ENCODE assay signal across 34 cellular contexts in genomic region chr13:29067306-29067945, GRCh38.
"Had no signal": no experiment of that assay in that cellular context is flagged by ENCODE, and none has a peak within 500 bp of the region (broad histone marks: within the 10 kb centered on the region; RNA-seq: fewer than 3 reads in every experiment).

No MANE protein-coding gene starts in this region.

- H3K36me3 Mint-ChIP-seq: activated naive CD4-positive, alpha-beta T cell treated with anti-CD3 and anti-CD28 coated beads, Interleukin-2, amount 50 U/mL, for 24 hours; activated naive CD8-positive, alpha-beta T cell treated with anti-CD3 and anti-CD28 coated beads, Interleukin-2, amount 10 ng/mL, durations not matched to agents 7 days and 5 days had no signal

- H3K9me3 ChIP-seq: ascending aorta, MG63, SJCRH30 had no signal

- H3K4me3 Mint-ChIP-seq: activated CD8-positive, alpha-beta T cell treated with anti-CD3 and anti-CD28 coated beads for 36 hours; activated naive CD4-positive, alpha-beta T cell treated with anti-CD3 and anti-CD28 coated beads, Interleukin-2, amount 50 U/mL, for 24 hours; activated naive CD8-positive, alpha-beta T cell treated with anti-CD3 and anti-CD28 coated beads, Interleukin-2, amount 10 ng/mL, durations not matched to agents 7 days and 5 days; activated T-cell treated with anti-CD3 and anti-CD28 coated beads, Interleukin-2, amount 50 U/mL, for 72 hours had no signal

- H3K27me3 ChIP-seq: ascending aorta, MG63, SJCRH30 had no signal

- DNase-seq: activated CD4-positive, alpha-beta T cell treated with anti-CD3 and anti-CD28 coated beads for 1 hour; activated CD4-positive, alpha-beta T cell treated with anti-CD3 and anti-CD28 coated beads for 48 hours; activated CD4-positive, CD25-positive, alpha-beta regulatory T cell; activated CD8-positive, alpha-beta T cell treated with anti-CD3 and anti-CD28 coated beads for 36 hours; activated gamma-delta T cell; activated naive CD4-positive, alpha-beta T cell treated with Interleukin-2 at 50 U/mL for 16 hours; activated naive CD8-positive, alpha-beta T cell treated with anti-CD3 and anti-CD28 coated beads, Interleukin-2, amount 10 ng/mL, durations not matched to agents 7 days and 5 days; activated T-cell treated with anti-CD3 and anti-CD28 coated beads, Interleukin-2, amount 50 U/mL, for 1 hour; activated T-cell treated with anti-CD3 and anti-CD28 coated beads, Interleukin-2, amount 50 U/mL, for 72 hours; amygdala; cerebellar nuclear complex; Kasumi-1; KG1; MG63; NCI-H1092 treated with DMSO at 0.1 percent for 48 hours; NCI-H1417; NCI-H146; NCI-H187; NCI-H2029 treated with DMSO at 0.1 percent for 48 hours; NCI-H2107; NCI-H2171; NCI-H510A; NCI-H526; NCI-H748 treated with DMSO at 0.1 percent for 48 hours; NK-92 treated with Interleukin-12 subunit alpha and Interleukin-12 subunit beta, amount 100 ng/mL, for 24 hours; OCI-M1; SHP77; SJCRH30; T1000; WERI-Rb-1 had no signal

- H3K27ac Mint-ChIP-seq: activated CD8-positive, alpha-beta T cell treated with anti-CD3 and anti-CD28 coated beads for 36 hours; activated naive CD4-positive, alpha-beta T cell treated with anti-CD3 and anti-CD28 coated beads, Interleukin-2, amount 50 U/mL, for 24 hours; activated naive CD8-positive, alpha-beta T cell treated with anti-CD3 and anti-CD28 coated beads, Interleukin-2, amount 10 ng/mL, durations not matched to agents 7 days and 5 days; activated T-cell treated with anti-CD3 and anti-CD28 coated beads, Interleukin-2, amount 50 U/mL, for 72 hours; activated T-helper 2 cell treated with anti-CD3 and anti-CD28 coated beads, Interferon-gamma antibody, Interleukin-2, Interleukin-4, amounts not matched to agents 10 μg/mL and 5 μg/mL and 100 μg/mL, durations not matched to agents 14 hours and 24 hours and 36 hours had no signal

- H3K4me3 ChIP-seq: ascending aorta, MG63, SJCRH30, SK-N-MC had no signal

- H3K4me1 ChIP-seq: SJCRH30 had no signal

- H3K36me3 ChIP-seq: ascending aorta, MG63, SJCRH30, WERI-Rb-1 had no signal

- H3K4me1 Mint-ChIP-seq: activated naive CD4-positive, alpha-beta T cell treated with anti-CD3 and anti-CD28 coated beads, Interleukin-2, amount 50 U/mL, for 24 hours; activated naive CD8-positive, alpha-beta T cell treated with anti-CD3 and anti-CD28 coated beads, Interleukin-2, amount 10 ng/mL, durations not matched to agents 7 days and 5 days had no signal

- H3K27me3 Mint-ChIP-seq: activated CD8-positive, alpha-beta T cell treated with anti-CD3 and anti-CD28 coated beads for 36 hours; activated naive CD4-positive, alpha-beta T cell treated with anti-CD3 and anti-CD28 coated beads, Interleukin-2, amount 50 U/mL, for 24 hours; activated naive CD8-positive, alpha-beta T cell treated with anti-CD3 and anti-CD28 coated beads, Interleukin-2, amount 10 ng/mL, durations not matched to agents 7 days and 5 days had no signal

- H3K27ac ChIP-seq: ascending aorta, SJCRH30, SK-N-MC, WERI-Rb-1 had no signal

- H3K9me3 Mint-ChIP-seq: activated CD8-positive, alpha-beta T cell treated with anti-CD3 and anti-CD28 coated beads for 36 hours; activated naive CD4-positive, alpha-beta T cell treated with anti-CD3 and anti-CD28 coated beads, Interleukin-2, amount 50 U/mL, for 24 hours; activated naive CD8-positive, alpha-beta T cell treated with anti-CD3 and anti-CD28 coated beads, Interleukin-2, amount 10 ng/mL, durations not matched to agents 7 days and 5 days; activated T-helper 2 cell treated with anti-CD3 and anti-CD28 coated beads, Interferon-gamma antibody, Interleukin-2, Interleukin-4, amounts not matched to agents 10 μg/mL and 5 μg/mL and 100 μg/mL, durations not matched to agents 14 hours and 24 hours and 36 hours had no signal

- ATAC-seq: activated CD8-positive, alpha-beta T cell treated with anti-CD3 and anti-CD28 coated beads for 36 hours; activated T-cell treated with anti-CD3 and anti-CD28 coated beads, Interleukin-2, amount 50 U/mL, for 72 hours had no signal
